In the genomic region with DNA sequence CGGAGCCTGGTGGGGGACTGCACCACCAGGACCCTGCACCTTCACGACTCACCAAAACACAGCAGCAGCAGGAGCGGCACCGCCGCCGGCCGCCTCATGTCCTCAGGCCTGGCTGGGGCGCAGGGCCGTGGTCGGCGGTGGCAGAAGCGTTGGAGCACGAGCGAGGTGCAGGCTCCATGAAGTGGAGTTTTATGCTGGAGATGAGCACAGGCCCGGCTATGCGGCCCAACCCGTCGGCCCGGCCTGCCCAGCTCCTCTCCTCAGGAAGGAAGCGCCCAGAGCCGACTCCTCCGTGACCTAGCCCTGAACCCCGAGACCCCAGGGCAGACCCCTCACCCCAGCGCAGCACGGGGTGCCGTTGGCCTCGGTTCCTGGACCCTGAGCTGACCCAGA, we compare ENCODE assay signal across 8 cellular contexts. TPM values are rescaled to one million over a fixed set of nuclear protein-coding genes. Genes with fewer than 3 reads are reported as not detected.
A peak's percentile ranks its signal among the peaks of the same experiment; 100 is the strongest.
DNase-seq lines count a peak whose midpoint lies in the region; ATAC-seq and TF ChIP-seq lines count a peak whose summit lies in the region.

A gene (minus strand): TSS at position 162 of the 393 bp plus-strand sequence. CDS start 64 bp downstream, at position 98.

- H3K36me3 Mint-ChIP-seq in WTC11, result no peaks in the 10 kb centered on the region
- H3K36me3 Mint-ChIP-seq in glutamatergic neuron (ENCODE audit: unreplicated experiment), result no peaks in the 10 kb centered on the region

- no peaks in the 10 kb centered on the region for H3K36me3 ChIP-seq in H7 (replicated peaks; ENCODE audit: control insufficient read depth, insufficient read depth, low read length)
- no peaks in the 10 kb centered on the region for H3K36me3 ChIP-seq in skeletal muscle satellite cell (ENCODE audit: insufficient read depth, low read length)

- intact Hi-C loops in left colon (cut with DNase I, micrococcal nuclease), result no loop called here

- POLR2A ChIA-PET in WTC11 (lab: Charles Lee), result no interaction called here

- TF ChIP-seq CTCF in WTC11 (IDR thresholded peaks at IDR 0.05), result no peak
- no peak for TF ChIP-seq CTCF in glutamatergic neuron (IDR thresholded peaks at IDR 0.05; ENCODE audit: partially characterized antibody, unreplicated experiment)

- no peaks in the 10 kb centered on the region for H3K9me3 ChIP-seq in skeletal muscle satellite cell (replicated peaks; ENCODE audit: low read length)

- peak within 1 kb of the TSS; percentile 91 for H3K9ac ChIP-seq in skeletal muscle satellite cell (ENCODE audit: low read depth, low read length)

- no peaks in the 10 kb centered on the region; the same call in 1 of the 2 replicates for H3K27me3 Mint-ChIP-seq in WTC11 (ENCODE audit: low read depth)
- H3K27me3 Mint-ChIP-seq in glutamatergic neuron (ENCODE audit: unreplicated experiment), result peaks cover 3% of the 10 kb centered on the region

- H3K27ac Mint-ChIP-seq in WTC11, result peak within 1 kb of the TSS; percentile 68; the same call in 1 of the 2 replicates
- H3K27ac Mint-ChIP-seq in glutamatergic neuron (ENCODE audit: unreplicated experiment), result peak within 1 kb of the TSS; percentile 82

- peaks cover 12% of the 10 kb centered on the region for H3K4me1 ChIP-seq in skeletal muscle satellite cell (ENCODE audit: control insufficient read depth, insufficient read depth, low read length)

- peaks cover 2% of the 10 kb centered on the region; the same call in 1 of the 2 replicates for H3K27me3 ChIP-seq in H7 (ENCODE audit: control insufficient read depth, insufficient read depth, low read length)
- H3K27me3 ChIP-seq in skeletal muscle satellite cell (ENCODE audit: control insufficient read depth, insufficient read depth, low read length), result peaks cover 10% of the 10 kb centered on the region

- H3K4me3 ChIP-seq in H7 (ENCODE audit: insufficient read depth, low read depth, low read length), result peak within 1 kb of the TSS; percentile 59
- peak within 1 kb of the TSS; percentile 80 for H3K4me3 ChIP-seq in skeletal muscle satellite cell (ENCODE audit: low read length)

- DNase-seq in H7, result no peak
- no peak for DNase-seq in WTC11 (ENCODE audit: low spot score)
- DNase-seq in glutamatergic neuron, result no peak
- no peak for DNase-seq in left colon
- no peak for DNase-seq in COLO668 (lab: John Stamatoyannopoulos, UW; ENCODE audit: unreplicated experiment)
- DNase-seq in amygdala (lab: John Stamatoyannopoulos, UW), result no peak

- H3K9me3 Mint-ChIP-seq in WTC11 (no peaks in the 10 kb centered on the region), glutamatergic neuron (ENCODE audit: unreplicated experiment) (peaks cover 5% of the 10 kb centered on the region)

- H3K4me1 Mint-ChIP-seq in WTC11 (peaks cover 4% of the 10 kb centered on the region; the same call in 1 of the 2 replicates), glutamatergic neuron (ENCODE audit: low read depth, unreplicated experiment) (peaks cover 5% of the 10 kb centered on the region)

- peak within 1 kb of the TSS; percentile 89 for H3K4me2 ChIP-seq in skeletal muscle satellite cell (ENCODE audit: low read length)

- peak within 1 kb of the TSS; percentile 80 for H3K4me3 Mint-ChIP-seq in WTC11
- peak within 1 kb of the TSS; percentile 81 for H3K4me3 Mint-ChIP-seq in glutamatergic neuron (ENCODE audit: unreplicated experiment)

- ATAC-seq in WTC11 (no peak), left colon (no peak), HG03159 (IDR thresholded peaks at IDR 0.05; ENCODE audit: unreplicated experiment) (no peak)

- CTCF ChIA-PET in WTC11 (lab: Charles Lee), result interaction anchor here (1.1 kb wide), 1 partner anchor 118 kb away, joined by 4 read pairs; no protein-coding TSS in a partner anchor

TF ChIP-seq in WTC11, 78 proteins besides CTCF, POLR2A, EP300 and RAD21:
- TF ChIP-seq, protein P1, sequence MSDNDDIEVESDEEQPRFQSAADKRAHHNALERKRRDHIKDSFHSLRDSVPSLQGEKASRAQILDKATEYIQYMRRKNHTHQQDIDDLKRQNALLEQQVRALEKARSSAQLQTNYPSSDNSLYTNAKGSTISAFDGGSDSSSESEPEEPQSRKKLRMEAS (CRISPR knock-in tag; IDR thresholded peaks at IDR 0.05), result 0 out of 2 replicates have a peak, but pooled peaks have one; percentile 17
- TF ChIP-seq, protein P2, sequence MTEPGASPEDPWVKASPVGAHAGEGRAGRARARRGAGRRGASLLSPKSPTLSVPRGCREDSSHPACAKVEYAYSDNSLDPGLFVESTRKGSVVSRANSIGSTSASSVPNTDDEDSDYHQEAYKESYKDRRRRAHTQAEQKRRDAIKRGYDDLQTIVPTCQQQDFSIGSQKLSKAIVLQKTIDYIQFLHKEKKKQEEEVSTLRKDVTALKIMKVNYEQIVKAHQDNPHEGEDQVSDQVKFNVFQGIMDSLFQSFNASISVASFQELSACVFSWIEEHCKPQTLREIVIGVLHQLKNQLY (CRISPR knock-in tag; IDR thresholded peaks at IDR 0.05), result no peak
TF ChIP-seq in WTC11: peak in this region for 1.

RNA-seq across cellular contexts. Expression of the gene that starts here (rescaled TPM):
- 2.0 and 3.1 TPM in 2 replicates for total RNA-seq in H7 (2014; rRNA removed; shearing (Covaris generic))
- total RNA-seq in WTC11 (2021), result 5.1 to 5.4 TPM (median 5.1 TPM) in 3 replicates
- 10.8 TPM for total RNA-seq in glutamatergic neuron (ENCODE audit: unreplicated experiment)
- total RNA-seq in skeletal muscle satellite cell (2012; rRNA removed), result 0.44 and 0.51 TPM in 2 replicates
- total RNA-seq in left colon, result under 1 TPM; 0.34 to 0.76 TPM
